ENCODE assay signal across 34 cellular contexts in genomic region chr6:61622601-61623000, GRCh38.
"Had no signal": no experiment of that assay in that cellular context is flagged by ENCODE, and none has a peak within 500 bp of the region (broad histone marks: within the 10 kb centered on the region; RNA-seq: fewer than 3 reads in every experiment).

No MANE protein-coding gene starts in this region.

- H3K4me3 ChIP-seq: ascending aorta, breast epithelium, cardiac muscle cell, colonic mucosa, esophagus squamous epithelium, gastroesophageal sphincter had no signal

- H3K27me3 ChIP-seq: ascending aorta, breast epithelium, cardiac muscle cell, colonic mucosa, esophagus squamous epithelium, gastroesophageal sphincter had no signal

- H3K4me3 Mint-ChIP-seq: activated B cell treated with CpG ODN at 0.5 μM for 24 hours; activated CD8-positive, alpha-beta T cell treated with anti-CD3 and anti-CD28 coated beads for 36 hours; activated naive CD4-positive, alpha-beta T cell treated with anti-CD3 and anti-CD28 coated beads, Interleukin-2, amount 10 ng/mL, durations not matched to agents 7 days and 5 days; activated naive CD8-positive, alpha-beta T cell treated with anti-CD3 and anti-CD28 coated beads, Interleukin-2, amount 10 ng/mL, durations not matched to agents 7 days and 5 days; activated T-cell treated with anti-CD3 and anti-CD28 coated beads, Interleukin-2, amount 50 U/mL, for 4 hours; activated T-helper 1 cell treated with anti-CD3 and anti-CD28 coated beads, Interleukin-12 subunit alpha, Interleukin-12 subunit beta, Interleukin-2, Interleukin-4 antibody, amounts not matched to agents 30 ng/mL and 10 ng/mL and 1 ng/mL, durations not matched to agents 14 hours and 24 hours and 36 hours; brain; T-cell; T-helper 1 cell treated with Interleukin-12 subunit alpha and Interleukin-12 subunit beta and Interleukin-4 antibody, amounts not matched to agents 30 μg/mL and 1 μg/mL, for 36 hours had no signal

- H3K36me3 ChIP-seq: ascending aorta, breast epithelium, cardiac muscle cell, colonic mucosa, esophagus squamous epithelium, gastroesophageal sphincter, WERI-Rb-1 had no signal

- H3K36me3 Mint-ChIP-seq: activated naive CD4-positive, alpha-beta T cell treated with anti-CD3 and anti-CD28 coated beads, Interleukin-2, amount 10 ng/mL, durations not matched to agents 7 days and 5 days; activated naive CD8-positive, alpha-beta T cell treated with anti-CD3 and anti-CD28 coated beads, Interleukin-2, amount 10 ng/mL, durations not matched to agents 7 days and 5 days; brain; T-cell had no signal

- DNase-seq: activated B cell treated with CpG ODN at 0.5 μM for 24 hours; activated CD4-positive, alpha-beta T cell treated with anti-CD3 and anti-CD28 coated beads for 48 hours; activated CD4-positive, alpha-beta T cell treated with anti-CD3 and anti-CD28 coated beads, Interleukin-2, amount 50 U/mL, for 1 hour; activated CD4-positive, alpha-beta T cell treated with anti-CD3 and anti-CD28 coated beads, Interleukin-2, amount 50 U/mL, for 48 hours; activated CD8-positive, alpha-beta memory T cell treated with anti-CD3 and anti-CD28 coated beads for 24 hours; activated CD8-positive, alpha-beta T cell treated with anti-CD3 and anti-CD28 coated beads for 36 hours; activated gamma-delta T cell; activated naive CD4-positive, alpha-beta T cell; activated naive CD4-positive, alpha-beta T cell treated with anti-CD3 and anti-CD28 coated beads, Interleukin-2, amount 10 ng/mL, durations not matched to agents 7 days and 5 days; activated naive CD8-positive, alpha-beta T cell treated with anti-CD3 and anti-CD28 coated beads, Interleukin-2, amount 10 ng/mL, durations not matched to agents 7 days and 5 days; activated T-cell treated with anti-CD3 and anti-CD28 coated beads, Interleukin-2, amount 50 U/mL, for 4 hours; central memory CD4-positive, alpha-beta T cell; cerebellar nuclear complex; colonic mucosa; effector CD8-positive, alpha-beta T cell; esophagus squamous epithelium; foreskin melanocyte; head of caudate nucleus; T-cell; T1000; WERI-Rb-1 had no signal

- FAIRE-seq: endometrium, endothelial cell of umbilical vein had no signal

- H3K9me3 Mint-ChIP-seq: brain had no signal

- H3K27me3 Mint-ChIP-seq: activated B cell treated with CpG ODN at 0.5 μM for 24 hours; activated CD8-positive, alpha-beta T cell treated with anti-CD3 and anti-CD28 coated beads for 36 hours; activated naive CD4-positive, alpha-beta T cell treated with anti-CD3 and anti-CD28 coated beads, Interleukin-2, amount 10 ng/mL, durations not matched to agents 7 days and 5 days; activated naive CD8-positive, alpha-beta T cell treated with anti-CD3 and anti-CD28 coated beads, Interleukin-2, amount 10 ng/mL, durations not matched to agents 7 days and 5 days; brain; T-cell had no signal

- H3K27ac ChIP-seq: ascending aorta, breast epithelium, cardiac muscle cell, colonic mucosa, epithelial cell of prostate, esophagus squamous epithelium, gastroesophageal sphincter, WERI-Rb-1 had no signal

- H3K27ac Mint-ChIP-seq: activated B cell treated with CpG ODN at 0.5 μM for 24 hours; activated CD8-positive, alpha-beta T cell treated with anti-CD3 and anti-CD28 coated beads for 36 hours; activated naive CD4-positive, alpha-beta T cell treated with anti-CD3 and anti-CD28 coated beads, Interleukin-2, amount 10 ng/mL, durations not matched to agents 7 days and 5 days; activated naive CD4-positive, alpha-beta T cell treated with anti-CD3 and anti-CD28 coated beads, Interleukin-2, amount 50 U/mL, for 72 hours; activated naive CD8-positive, alpha-beta T cell treated with anti-CD3 and anti-CD28 coated beads, Interleukin-2, amount 10 ng/mL, durations not matched to agents 7 days and 5 days; activated T-helper 1 cell treated with anti-CD3 and anti-CD28 coated beads, Interleukin-12 subunit alpha, Interleukin-12 subunit beta, Interleukin-2, Interleukin-4 antibody, amounts not matched to agents 30 ng/mL and 10 ng/mL and 1 ng/mL, durations not matched to agents 14 hours and 24 hours and 36 hours; activated T-helper 2 cell treated with anti-CD3 and anti-CD28 coated beads, Interferon-gamma antibody, Interleukin-2, Interleukin-4, amounts not matched to agents 10 μg/mL and 5 μg/mL and 100 μg/mL, durations not matched to agents 14 hours and 24 hours and 36 hours; brain; T-cell; T-helper 1 cell treated with Interleukin-12 subunit alpha and Interleukin-12 subunit beta and Interleukin-4 antibody, amounts not matched to agents 30 μg/mL and 1 μg/mL, for 36 hours had no signal

- H3K4me1 Mint-ChIP-seq: activated B cell treated with CpG ODN at 0.5 μM for 24 hours; activated naive CD4-positive, alpha-beta T cell treated with anti-CD3 and anti-CD28 coated beads, Interleukin-2, amount 10 ng/mL, durations not matched to agents 7 days and 5 days; activated naive CD8-positive, alpha-beta T cell treated with anti-CD3 and anti-CD28 coated beads, Interleukin-2, amount 10 ng/mL, durations not matched to agents 7 days and 5 days; brain; T-cell had no signal

- ATAC-seq: activated CD4-positive, CD25-positive, alpha-beta regulatory T cell treated with anti-CD3 and anti-CD28 coated beads, Interleukin-2, amount 50 U/mL, for 24 hours; activated CD8-positive, alpha-beta T cell treated with anti-CD3 and anti-CD28 coated beads for 36 hours; activated naive CD4-positive, alpha-beta T cell treated with anti-CD3 and anti-CD28 coated beads, Interleukin-2, amount 50 U/mL, for 72 hours; activated T-cell treated with anti-CD3 and anti-CD28 coated beads, Interleukin-2, amount 50 U/mL, for 4 hours; gastroesophageal sphincter; T-cell had no signal

- H3K9me3 ChIP-seq: ascending aorta, colonic mucosa, gastroesophageal sphincter had no signal

- H3K4me1 ChIP-seq: ascending aorta, breast epithelium, colonic mucosa, esophagus squamous epithelium, gastroesophageal sphincter had no signal
